Comparison of ENCODE assay signal across 41 cellular contexts in the genomic region with DNA sequence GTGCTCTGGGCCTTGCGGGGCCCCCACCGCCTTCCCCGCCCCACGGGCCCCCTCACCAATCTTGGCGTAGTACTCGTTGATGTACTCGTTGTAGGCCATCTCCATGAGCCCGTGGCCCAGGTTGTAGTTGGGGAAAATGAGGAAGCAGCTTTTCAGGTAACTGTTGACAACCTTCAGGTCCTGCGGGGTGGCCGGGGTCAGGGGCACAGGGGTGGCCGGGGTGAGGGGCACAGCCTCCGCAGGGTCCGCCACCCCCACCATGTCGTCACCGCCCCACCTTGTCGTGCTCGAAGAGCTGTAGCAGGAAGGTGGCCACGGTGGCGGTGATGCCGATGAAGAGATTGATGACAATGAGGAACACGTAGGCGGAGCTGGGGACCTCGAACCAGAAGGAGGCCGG. TPM values are rescaled to one million over a fixed set of nuclear protein-coding genes. Genes with fewer than 3 reads are reported as not detected.
"Had no signal": no experiment of that assay in that cellular context is flagged by ENCODE, and none has a peak within 500 bp of the region (broad histone marks: within the 10 kb centered on the region; RNA-seq: fewer than 3 reads in every experiment).

No MANE protein-coding gene starts in this region.

- H3K27ac Mint-ChIP-seq: activated naive CD4-positive, alpha-beta T cell treated with anti-CD3 and anti-CD28 coated beads for 36 hours; activated naive CD4-positive, alpha-beta T cell treated with anti-CD3 and anti-CD28 coated beads, Interleukin-2, amount 10 ng/mL, durations not matched to agents 7 days and 5 days; activated naive CD4-positive, alpha-beta T cell treated with anti-CD3 and anti-CD28 coated beads, Interleukin-2, amount 50 U/mL, for 24 hours; activated naive CD4-positive, alpha-beta T cell treated with anti-CD3 and anti-CD28 coated beads, Interleukin-2, amount 50 U/mL, for 72 hours; activated naive CD8-positive, alpha-beta T cell; activated naive CD8-positive, alpha-beta T cell treated with anti-CD3 and anti-CD28 coated beads for 36 hours; activated naive CD8-positive, alpha-beta T cell treated with anti-CD3 and anti-CD28 coated beads, Interleukin-2, amount 10 ng/mL, durations not matched to agents 7 days and 5 days; activated naive CD8-positive, alpha-beta T cell treated with anti-CD3 and anti-CD28 coated beads, Interleukin-2, amount 50 U/mL, for 24 hours; activated T-cell treated with anti-CD3 and anti-CD28 coated beads, Interleukin-2, amount 50 U/mL, for 24 hours; activated T-cell treated with anti-CD3 and anti-CD28 coated beads, Interleukin-2, amount 50 U/mL, for 72 hours; activated T-helper 1 cell treated with anti-CD3 and anti-CD28 coated beads, Interleukin-12 subunit alpha, Interleukin-12 subunit beta, Interleukin-2, Interleukin-4 antibody, amounts not matched to agents 30 ng/mL and 10 ng/mL and 1 ng/mL, durations not matched to agents 14 hours and 24 hours and 36 hours; activated T-helper 17 cell treated with anti-CD3 and anti-CD28 coated beads, Interleukin-2, amount 50 U/mL, for 72 hours; activated T-helper 2 cell treated with anti-CD3 and anti-CD28 coated beads, Interferon-gamma antibody, Interleukin-2, Interleukin-4, amounts not matched to agents 10 μg/mL and 5 μg/mL and 100 μg/mL, durations not matched to agents 14 hours and 24 hours and 36 hours; brain had no signal

- H3K4me3 Mint-ChIP-seq: activated naive CD4-positive, alpha-beta T cell treated with anti-CD3 and anti-CD28 coated beads for 36 hours; activated naive CD4-positive, alpha-beta T cell treated with anti-CD3 and anti-CD28 coated beads, Interleukin-2, amount 10 ng/mL, durations not matched to agents 7 days and 5 days; activated naive CD4-positive, alpha-beta T cell treated with anti-CD3 and anti-CD28 coated beads, Interleukin-2, amount 50 U/mL, for 24 hours; activated naive CD8-positive, alpha-beta T cell; activated naive CD8-positive, alpha-beta T cell treated with anti-CD3 and anti-CD28 coated beads for 36 hours; activated naive CD8-positive, alpha-beta T cell treated with anti-CD3 and anti-CD28 coated beads, Interleukin-2, amount 10 ng/mL, durations not matched to agents 7 days and 5 days; activated naive CD8-positive, alpha-beta T cell treated with anti-CD3 and anti-CD28 coated beads, Interleukin-2, amount 50 U/mL, for 24 hours; activated T-cell treated with anti-CD3 and anti-CD28 coated beads, Interleukin-2, amount 50 U/mL, for 24 hours; activated T-cell treated with anti-CD3 and anti-CD28 coated beads, Interleukin-2, amount 50 U/mL, for 4 hours; activated T-cell treated with anti-CD3 and anti-CD28 coated beads, Interleukin-2, amount 50 U/mL, for 72 hours; activated T-helper 1 cell treated with anti-CD3 and anti-CD28 coated beads, Interleukin-12 subunit alpha, Interleukin-12 subunit beta, Interleukin-2, Interleukin-4 antibody, amounts not matched to agents 30 ng/mL and 10 ng/mL and 1 ng/mL, durations not matched to agents 14 hours and 24 hours and 36 hours; activated T-helper 17 cell treated with anti-CD3 and anti-CD28 coated beads, Interleukin-2, amount 50 U/mL, for 72 hours; brain; central memory CD8-positive, alpha-beta T cell had no signal

- H3K36me3 ChIP-seq: breast epithelium had no signal

- H3K36me3 Mint-ChIP-seq: activated naive CD4-positive, alpha-beta T cell treated with anti-CD3 and anti-CD28 coated beads, Interleukin-2, amount 50 U/mL, for 24 hours; activated naive CD4-positive, alpha-beta T cell treated with anti-CD3 and anti-CD28 coated beads, Interleukin-2, amount 50 U/mL, for 72 hours; activated naive CD8-positive, alpha-beta T cell; activated naive CD8-positive, alpha-beta T cell treated with anti-CD3 and anti-CD28 coated beads for 36 hours; activated naive CD8-positive, alpha-beta T cell treated with anti-CD3 and anti-CD28 coated beads, Interleukin-2, amount 10 ng/mL, durations not matched to agents 7 days and 5 days had no signal

- H3K9me3 Mint-ChIP-seq: activated naive CD4-positive, alpha-beta T cell treated with anti-CD3 and anti-CD28 coated beads for 36 hours; activated naive CD4-positive, alpha-beta T cell treated with anti-CD3 and anti-CD28 coated beads, Interleukin-2, amount 10 ng/mL, durations not matched to agents 7 days and 5 days; activated naive CD4-positive, alpha-beta T cell treated with anti-CD3 and anti-CD28 coated beads, Interleukin-2, amount 50 U/mL, for 24 hours; activated naive CD4-positive, alpha-beta T cell treated with anti-CD3 and anti-CD28 coated beads, Interleukin-2, amount 50 U/mL, for 72 hours; activated naive CD8-positive, alpha-beta T cell treated with anti-CD3 and anti-CD28 coated beads for 36 hours; activated naive CD8-positive, alpha-beta T cell treated with anti-CD3 and anti-CD28 coated beads, Interleukin-2, amount 10 ng/mL, durations not matched to agents 7 days and 5 days; activated naive CD8-positive, alpha-beta T cell treated with anti-CD3 and anti-CD28 coated beads, Interleukin-2, amount 50 U/mL, for 24 hours; activated T-cell treated with anti-CD3 and anti-CD28 coated beads, Interleukin-2, amount 50 U/mL, for 24 hours; activated T-cell treated with anti-CD3 and anti-CD28 coated beads, Interleukin-2, amount 50 U/mL, for 4 hours; activated T-cell treated with anti-CD3 and anti-CD28 coated beads, Interleukin-2, amount 50 U/mL, for 72 hours; activated T-helper 1 cell treated with anti-CD3 and anti-CD28 coated beads, Interleukin-12 subunit alpha, Interleukin-12 subunit beta, Interleukin-2, Interleukin-4 antibody, amounts not matched to agents 30 ng/mL and 10 ng/mL and 1 ng/mL, durations not matched to agents 14 hours and 24 hours and 36 hours; activated T-helper 17 cell treated with anti-CD3 and anti-CD28 coated beads, Interleukin-2, amount 50 U/mL, for 72 hours; activated T-helper 2 cell treated with anti-CD3 and anti-CD28 coated beads, Interferon-gamma antibody, Interleukin-2, Interleukin-4, amounts not matched to agents 10 μg/mL and 5 μg/mL and 100 μg/mL, durations not matched to agents 14 hours and 24 hours and 36 hours; brain; central memory CD8-positive, alpha-beta T cell had no signal

- H3K4me1 ChIP-seq: adrenal gland, ascending aorta, body of pancreas, breast epithelium had no signal

- ATAC-seq: activated naive CD4-positive, alpha-beta T cell treated with anti-CD3 and anti-CD28 coated beads, Interleukin-2, amount 50 U/mL, for 72 hours; activated naive CD8-positive, alpha-beta T cell treated with anti-CD3 and anti-CD28 coated beads, Interleukin-2, amount 50 U/mL, for 24 hours; activated T-cell treated with anti-CD3 and anti-CD28 coated beads, Interleukin-2, amount 50 U/mL, for 4 hours; activated T-cell treated with anti-CD3 and anti-CD28 coated beads, Interleukin-2, amount 50 U/mL, for 72 hours; activated T-helper 17 cell treated with anti-CD3 and anti-CD28 coated beads, Interleukin-2, amount 50 U/mL, for 72 hours; body of pancreas had no signal

- DNase-seq: activated effector memory CD4-positive, alpha-beta T cell treated with anti-CD3 and anti-CD28 coated beads, Interleukin-2, amount 50 U/mL, for 16 hours; activated effector memory CD4-positive, alpha-beta T cell treated with Interleukin-2 at 50 U/mL for 16 hours; activated gamma-delta T cell; activated gamma-delta T cell treated with Interleukin-2 at 50 U/mL for 16 hours; activated naive CD4-positive, alpha-beta T cell; activated naive CD4-positive, alpha-beta T cell treated with anti-CD3 and anti-CD28 coated beads for 36 hours; activated naive CD4-positive, alpha-beta T cell treated with anti-CD3 and anti-CD28 coated beads, Interleukin-2, amount 10 ng/mL, durations not matched to agents 7 days and 5 days; activated naive CD4-positive, alpha-beta T cell treated with anti-CD3 and anti-CD28 coated beads, Interleukin-2, amount 50 U/mL, for 16 hours; activated naive CD4-positive, alpha-beta T cell treated with Interleukin-2 at 50 U/mL for 16 hours; activated naive CD8-positive, alpha-beta T cell treated with anti-CD3 and anti-CD28 coated beads for 36 hours; activated naive CD8-positive, alpha-beta T cell treated with anti-CD3 and anti-CD28 coated beads, Interleukin-2, amount 10 ng/mL, durations not matched to agents 7 days and 5 days; activated naive CD8-positive, alpha-beta T cell treated with anti-CD3 and anti-CD28 coated beads, Interleukin-2, amount 50 U/mL, for 24 hours; activated T-cell treated with anti-CD3 and anti-CD28 coated beads, Interleukin-2, amount 50 U/mL, for 24 hours; activated T-cell treated with anti-CD3 and anti-CD28 coated beads, Interleukin-2, amount 50 U/mL, for 4 hours; activated T-cell treated with anti-CD3 and anti-CD28 coated beads, Interleukin-2, amount 50 U/mL, for 48 hours; activated T-cell treated with anti-CD3 and anti-CD28 coated beads, Interleukin-2, amount 50 U/mL, for 72 hours; adrenal gland; amniotic stem cell; amygdala; anterior cingulate cortex; aorta; body of pancreas; brain microvascular endothelial cell; caudate nucleus; central memory CD4-positive, alpha-beta T cell; cerebellar nuclear complex had no signal

- H3K27ac ChIP-seq: adrenal gland, ascending aorta, body of pancreas, brain microvascular endothelial cell, breast epithelium, cardiac muscle cell had no signal

- H3K4me1 Mint-ChIP-seq: activated naive CD4-positive, alpha-beta T cell treated with anti-CD3 and anti-CD28 coated beads, Interleukin-2, amount 10 ng/mL, durations not matched to agents 7 days and 5 days; activated naive CD4-positive, alpha-beta T cell treated with anti-CD3 and anti-CD28 coated beads, Interleukin-2, amount 50 U/mL, for 24 hours; activated T-helper 17 cell treated with anti-CD3 and anti-CD28 coated beads, Interleukin-2, amount 50 U/mL, for 72 hours; brain had no signal

- H3K4me3 ChIP-seq: adrenal gland, ascending aorta, body of pancreas, breast epithelium, cardiac muscle cell had no signal

- H3K27me3 Mint-ChIP-seq: activated naive CD4-positive, alpha-beta T cell treated with anti-CD3 and anti-CD28 coated beads, Interleukin-2, amount 10 ng/mL, durations not matched to agents 7 days and 5 days; activated naive CD4-positive, alpha-beta T cell treated with anti-CD3 and anti-CD28 coated beads, Interleukin-2, amount 50 U/mL, for 24 hours; activated naive CD8-positive, alpha-beta T cell; activated naive CD8-positive, alpha-beta T cell treated with anti-CD3 and anti-CD28 coated beads for 36 hours; activated naive CD8-positive, alpha-beta T cell treated with anti-CD3 and anti-CD28 coated beads, Interleukin-2, amount 10 ng/mL, durations not matched to agents 7 days and 5 days; activated naive CD8-positive, alpha-beta T cell treated with anti-CD3 and anti-CD28 coated beads, Interleukin-2, amount 50 U/mL, for 24 hours; activated T-cell treated with anti-CD3 and anti-CD28 coated beads, Interleukin-2, amount 50 U/mL, for 24 hours; activated T-helper 17 cell treated with anti-CD3 and anti-CD28 coated beads, Interleukin-2, amount 50 U/mL, for 72 hours; brain; central memory CD8-positive, alpha-beta T cell had no signal

- H3K27me3 ChIP-seq: adrenal gland, ascending aorta, body of pancreas, brain microvascular endothelial cell, breast epithelium, cardiac muscle cell had no signal

- H3K9me3 ChIP-seq: adrenal gland, ascending aorta, body of pancreas, breast epithelium had no signal

RNA-seq across cellular contexts. Expression of a gene that starts 14.8 kb away (rescaled TPM):
- total RNA-seq: activated naive CD4-positive, alpha-beta T cell treated with anti-CD3 and anti-CD28 coated beads for 36 hours; activated naive CD4-positive, alpha-beta T cell treated with anti-CD3 and anti-CD28 coated beads, Interleukin-2, amount 50 U/mL, for 72 hours; activated naive CD8-positive, alpha-beta T cell treated with anti-CD3 and anti-CD28 coated beads for 36 hours; activated T-helper 1 cell treated with anti-CD3 and anti-CD28 coated beads, Interleukin-12 subunit alpha, Interleukin-12 subunit beta, Interleukin-2, Interleukin-4 antibody, amounts not matched to agents 30 ng/mL and 10 ng/mL and 1 ng/mL, durations not matched to agents 14 hours and 24 hours and 36 hours; activated T-helper 2 cell treated with anti-CD3 and anti-CD28 coated beads, Interferon-gamma antibody, Interleukin-2, Interleukin-4, amounts not matched to agents 10 μg/mL and 5 μg/mL and 100 μg/mL, durations not matched to agents 14 hours and 24 hours and 36 hours; cardiac muscle cell; cerebellum had no signal

RNA-seq across cellular contexts. Expression of a gene that starts 20.8 kb away (rescaled TPM):
- total RNA-seq: activated naive CD4-positive, alpha-beta T cell treated with anti-CD3 and anti-CD28 coated beads for 36 hours; activated naive CD8-positive, alpha-beta T cell treated with anti-CD3 and anti-CD28 coated beads for 36 hours; activated T-helper 2 cell treated with anti-CD3 and anti-CD28 coated beads, Interferon-gamma antibody, Interleukin-2, Interleukin-4, amounts not matched to agents 10 μg/mL and 5 μg/mL and 100 μg/mL, durations not matched to agents 14 hours and 24 hours and 36 hours; ascending aorta; astrocyte; body of pancreas; breast epithelium; bronchial epithelial cell; cardiac muscle cell; chondrocyte had no signal
- polyA plus RNA-seq: aorta, cardiac muscle cell had no signal

RNA-seq across cellular contexts. Expression of a gene that starts 28.3 kb away (rescaled TPM):
- total RNA-seq: activated naive CD4-positive, alpha-beta T cell treated with anti-CD3 and anti-CD28 coated beads for 36 hours; activated naive CD4-positive, alpha-beta T cell treated with anti-CD3 and anti-CD28 coated beads, Interleukin-2, amount 50 U/mL, for 72 hours; activated naive CD8-positive, alpha-beta T cell treated with anti-CD3 and anti-CD28 coated beads for 36 hours; activated T-cell treated with anti-CD3 and anti-CD28 coated beads, Interleukin-2, amount 50 U/mL, for 4 hours; activated T-cell treated with anti-CD3 and anti-CD28 coated beads, Interleukin-2, amount 50 U/mL, for 72 hours; activated T-helper 1 cell treated with anti-CD3 and anti-CD28 coated beads, Interleukin-12 subunit alpha, Interleukin-12 subunit beta, Interleukin-2, Interleukin-4 antibody, amounts not matched to agents 30 ng/mL and 10 ng/mL and 1 ng/mL, durations not matched to agents 14 hours and 24 hours and 36 hours; activated T-helper 2 cell treated with anti-CD3 and anti-CD28 coated beads, Interferon-gamma antibody, Interleukin-2, Interleukin-4, amounts not matched to agents 10 μg/mL and 5 μg/mL and 100 μg/mL, durations not matched to agents 14 hours and 24 hours and 36 hours; ascending aorta; body of pancreas; bronchial epithelial cell had no signal
- polyA plus RNA-seq: cardiac muscle cell had no signal
